ENCODE assay signal across 32 cellular contexts in genomic region chr13:77250968-77251367, GRCh38.
"Had no signal": no experiment of that assay in that cellular context is flagged by ENCODE, and none has a peak within 500 bp of the region (broad histone marks: within the 10 kb centered on the region; RNA-seq: fewer than 3 reads in every experiment).

No MANE protein-coding gene starts in this region.

- H3K27ac Mint-ChIP-seq: T-helper 17 cell; T-helper 2 cell treated with Interferon-gamma antibody and Interleukin-4, amounts not matched to agents 5 μg/mL and 100 μg/mL, for 36 hours had no signal

- H3K9me3 Mint-ChIP-seq: activated B cell treated with CpG ODN at 0.5 μM for 24 hours; activated CD8-positive, alpha-beta T cell treated with anti-CD3 and anti-CD28 coated beads for 36 hours; activated T-cell treated with anti-CD3 and anti-CD28 coated beads, Interleukin-2, amount 50 U/mL, for 4 hours; activated T-helper 17 cell treated with anti-CD3 and anti-CD28 coated beads, Interleukin-2, amount 50 U/mL, for 72 hours had no signal

- FAIRE-seq: astrocyte, bronchial epithelial cell, endometrium, endothelial cell of umbilical vein had no signal

- H3K27me3 ChIP-seq: brain microvascular endothelial cell, esophagus squamous epithelium, heart left ventricle had no signal

- DNase-seq: activated B cell treated with CpG ODN at 0.5 μM for 24 hours; activated CD4-positive, alpha-beta T cell treated with anti-CD3 and anti-CD28 coated beads for 48 hours; activated CD4-positive, alpha-beta T cell treated with anti-CD3 and anti-CD28 coated beads, Interleukin-2, amount 50 U/mL, for 1 hour; activated CD4-positive, alpha-beta T cell treated with anti-CD3 and anti-CD28 coated beads, Interleukin-2, amount 50 U/mL, for 48 hours; activated CD8-positive, alpha-beta memory T cell treated with anti-CD3 and anti-CD28 coated beads for 24 hours; activated CD8-positive, alpha-beta T cell treated with anti-CD3 and anti-CD28 coated beads for 36 hours; activated effector memory CD4-positive, alpha-beta T cell treated with Interleukin-2 at 50 U/mL for 16 hours; activated gamma-delta T cell treated with Interleukin-2 at 50 U/mL for 16 hours; activated naive CD4-positive, alpha-beta T cell treated with anti-CD3 and anti-CD28 coated beads, Interleukin-2, amount 50 U/mL, for 16 hours; activated naive CD4-positive, alpha-beta T cell treated with Interleukin-2 at 50 U/mL for 16 hours; activated naive CD8-positive, alpha-beta T cell treated with anti-CD3 and anti-CD28 coated beads for 36 hours; activated T-cell treated with anti-CD3 and anti-CD28 coated beads, Interleukin-2, amount 50 U/mL, for 4 hours; brain microvascular endothelial cell; caudate nucleus; cortex of kidney; dermis blood vessel endothelial cell; effector CD4-positive, alpha-beta T cell; esophagus squamous epithelium; foreskin fibroblast; heart left ventricle; T-helper 1 cell; T-helper 17 cell; T1000; WERI-Rb-1 had no signal

- H3K9me3 ChIP-seq: esophagus squamous epithelium, heart left ventricle had no signal

- H3K4me3 ChIP-seq: esophagus squamous epithelium, heart left ventricle had no signal

- H3K4me1 ChIP-seq: esophagus squamous epithelium, heart left ventricle had no signal

- H3K27ac ChIP-seq: brain microvascular endothelial cell, epithelial cell of prostate, esophagus squamous epithelium, heart left ventricle, WERI-Rb-1 had no signal

- ATAC-seq: activated CD4-positive, CD25-positive, alpha-beta regulatory T cell treated with anti-CD3 and anti-CD28 coated beads, Interleukin-2, amount 50 U/mL, for 24 hours; activated CD8-positive, alpha-beta T cell treated with anti-CD3 and anti-CD28 coated beads for 36 hours; activated T-cell treated with anti-CD3 and anti-CD28 coated beads, Interleukin-2, amount 50 U/mL, for 4 hours; activated T-helper 17 cell treated with anti-CD3 and anti-CD28 coated beads, Interleukin-2, amount 50 U/mL, for 72 hours; heart left ventricle; T-helper 17 cell had no signal

- H3K27me3 Mint-ChIP-seq: activated B cell treated with CpG ODN at 0.5 μM for 24 hours; activated CD8-positive, alpha-beta T cell treated with anti-CD3 and anti-CD28 coated beads for 36 hours; activated naive CD8-positive, alpha-beta T cell treated with anti-CD3 and anti-CD28 coated beads for 36 hours; activated T-helper 17 cell treated with anti-CD3 and anti-CD28 coated beads, Interleukin-2, amount 50 U/mL, for 72 hours; T-helper 17 cell had no signal

- H3K4me3 Mint-ChIP-seq: activated B cell treated with CpG ODN at 0.5 μM for 24 hours; activated CD8-positive, alpha-beta T cell treated with anti-CD3 and anti-CD28 coated beads for 36 hours; activated naive CD8-positive, alpha-beta T cell treated with anti-CD3 and anti-CD28 coated beads for 36 hours; activated T-cell treated with anti-CD3 and anti-CD28 coated beads, Interleukin-2, amount 50 U/mL, for 4 hours; activated T-helper 17 cell treated with anti-CD3 and anti-CD28 coated beads, Interleukin-2, amount 50 U/mL, for 72 hours; T-helper 17 cell; T-helper 2 cell treated with Interferon-gamma antibody and Interleukin-4, amounts not matched to agents 5 μg/mL and 100 μg/mL, for 36 hours had no signal

- H3K36me3 ChIP-seq: brain microvascular endothelial cell, WERI-Rb-1 had no signal
